ENCODE assay signal across 20 cellular contexts in the genomic region with DNA sequence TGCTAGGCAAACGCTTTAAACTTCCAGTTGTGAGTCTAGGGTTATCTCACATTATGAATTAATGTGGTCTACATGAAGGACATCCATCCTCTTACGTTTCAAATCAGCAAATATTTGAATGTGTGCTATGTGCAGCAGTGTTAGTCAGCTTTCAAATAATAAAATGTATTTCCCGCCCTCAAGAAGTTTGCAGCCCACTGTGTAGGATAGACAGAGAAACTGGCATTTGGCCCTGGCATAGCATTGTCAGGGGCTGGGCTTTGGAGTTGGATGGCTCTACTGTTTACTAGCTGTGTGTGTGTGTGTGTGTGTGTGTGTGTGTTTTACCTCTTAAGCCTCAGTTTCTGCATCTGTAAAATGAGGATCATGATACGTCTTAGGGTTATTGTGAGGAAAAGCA.
A peak's percentile ranks its signal among the peaks of the same experiment; 100 is the strongest.
DNase-seq lines count a peak whose midpoint lies in the region; ATAC-seq lines count a peak whose summit lies in the region.
"Had no signal": no experiment of that assay in that cellular context is flagged by ENCODE, and none has a peak within 500 bp of the region (broad histone marks: within the 10 kb centered on the region; RNA-seq: fewer than 3 reads in every experiment).

No MANE protein-coding gene starts in this region.

- no peak overlapping the region for H2BK120ac ChIP-seq in mesendoderm (ENCODE audit: low read depth, low read length)

- H2BK15ac ChIP-seq in mesendoderm (replicated peaks; ENCODE audit: low read depth) = no peak overlapping the region

- H4K5ac ChIP-seq in mesendoderm (ENCODE audit: low read length) = peak overlapping the region; percentile 89

- H3K36me3 ChIP-seq in mesendoderm (ENCODE audit: control insufficient read depth, insufficient read depth, low read length) = no peaks in the 10 kb centered on the region
- H3K36me3 ChIP-seq: BE2C, SJCRH30 had no signal

- H3K79me1 ChIP-seq in mesendoderm (ENCODE audit: low read length) = peaks cover 1% of the 10 kb centered on the region

- ATAC-seq in HG02885 (IDR thresholded peaks at IDR 0.05; ENCODE audit: poor library complexity, unreplicated experiment) (no peak), GM18867 (IDR thresholded peaks at IDR 0.05; ENCODE audit: unreplicated experiment) (no peak)
- ATAC-seq: Right ventricle myocardium inferior had no signal

- peak overlapping the region; percentile 12 for H2BK5ac ChIP-seq in mesendoderm (ENCODE audit: low read length)

- no peak overlapping the region for H3K4ac ChIP-seq in mesendoderm (ENCODE audit: low read depth, low read length)

- no peaks in the 10 kb centered on the region for H3K79me2 ChIP-seq in mesendoderm (ENCODE audit: control insufficient read depth, insufficient read depth, low read length)

- peaks cover 21% of the 10 kb centered on the region for H3K4me1 ChIP-seq in mesendoderm (ENCODE audit: control insufficient read depth, low read depth, low read length)
- H3K4me1 ChIP-seq: BE2C had no signal

- WGBS in mesendoderm (ENCODE audit: extremely low coverage, insufficient coverage, low lambda C conversion rate) = no CpG with 5 or more reads among the region's 4 CpGs

- H3K4me2 ChIP-seq in mesendoderm (ENCODE audit: low read length) = no peak overlapping the region
- H3K4me2 ChIP-seq: PC-9 had no signal

- no peak overlapping the region for H3K23ac ChIP-seq in mesendoderm (ENCODE audit: low read length)

- H3K56ac ChIP-seq in mesendoderm (ENCODE audit: low read length) = peak overlapping the region; percentile 9

- H2AK5ac ChIP-seq in mesendoderm (ENCODE audit: low read length) = peak overlapping the region; percentile 41

- no peak overlapping the region for H3K4me3 ChIP-seq in mesendoderm (ENCODE audit: low read length)
- H3K4me3 ChIP-seq: PC-9, SJCRH30 had no signal

- H3K27ac ChIP-seq in mesendoderm (ENCODE audit: low read depth, low read length) = no peak overlapping the region
- H3K27ac ChIP-seq: PC-9, SJCRH30 had no signal

- DNase-seq in NCI-H1105 treated with DMSO at 0.1 percent for 48 hours (lab: John Stamatoyannopoulos, UW) = peak; percentile 71
- DNase-seq in NCI-H1105 (lab: John Stamatoyannopoulos, UW) = no peak
- DNase-seq in amniotic epithelial cell (ENCODE audit: low read depth) = peak; percentile 73
- no peak for DNase-seq in mesendoderm
- DNase-seq in putamen (ENCODE audit: low spot score) = no peak
- DNase-seq in NCI-H1417 treated with DMSO at 0.1 percent for 48 hours (lab: John Stamatoyannopoulos, UW) = no peak
- DNase-seq: 8988T; BE2C; Calu3; H7; NCI-H1092 treated with DMSO at 0.1 percent for 48 hours; NCI-H2029; NCI-H2227 treated with DMSO at 0.1 percent for 48 hours; NCI-H748 treated with DMSO at 0.1 percent for 48 hours; NK-92 treated with Interleukin-12 subunit alpha and Interleukin-12 subunit beta, amount 100 ng/mL, for 24 hours; PC-9; SJCRH30 had no signal

- no peaks in the 10 kb centered on the region for H3K27me3 ChIP-seq in mesendoderm (ENCODE audit: insufficient read depth, low read length, poor library complexity)
- H3K27me3 ChIP-seq: BE2C, SJCRH30 had no signal

- peak overlapping the region; percentile 5 for H3K18ac ChIP-seq in mesendoderm (ENCODE audit: low read length)

- peak overlapping the region; percentile 25 for H3K9ac ChIP-seq in mesendoderm (ENCODE audit: low read length)

- H4K8ac ChIP-seq in mesendoderm (ENCODE audit: low read depth, low read length) = no peak overlapping the region

Comparison
In these comparisons a context has a peak if more than half of its experiments do, and no peak if none do; other contexts are left out.
1. DNase-seq: peak in NCI-H1105 treated with DMSO at 0.1 percent for 48 hours (single experiment) and amniotic epithelial cell (single experiment); none in NCI-H1105 (single experiment), mesendoderm (single experiment), putamen (single experiment) and NCI-H1417 treated with DMSO at 0.1 percent for 48 hours (single experiment).